In genomic region chr17:27569257-27569722, GRCh38 we compare ENCODE assay signal across 8 cellular contexts.
DNase-seq lines count a peak whose midpoint lies in the region; ATAC-seq and TF ChIP-seq lines count a peak whose summit lies in the region.

No MANE protein-coding gene starts in this region.

- peaks cover 10% of the 10 kb centered on the region for H3K27me3 Mint-ChIP-seq in glutamatergic neuron (ENCODE audit: unreplicated experiment)

- no peak overlapping the region for H3K4me3 Mint-ChIP-seq in glutamatergic neuron (ENCODE audit: unreplicated experiment)

- H3K4me1 Mint-ChIP-seq in glutamatergic neuron (ENCODE audit: low read depth, unreplicated experiment) = peaks cover 47% of the 10 kb centered on the region

- DNase-seq in NK-92 treated with Interleukin-12 subunit alpha and Interleukin-12 subunit beta, amount 100 ng/mL, for 24 hours (lab: John Stamatoyannopoulos, UW) = peak; percentile 94
- no peak for DNase-seq in NK-92 (lab: John Stamatoyannopoulos, UW; ENCODE audit: unreplicated experiment)
- peak; percentile 27 for DNase-seq in LoVo (ENCODE audit: low spot score)
- DNase-seq in activated CD8-positive, alpha-beta memory T cell treated with anti-CD3 and anti-CD28 coated beads, Interleukin-2, amount 50 U/mL, for 48 hours = peak; percentile 82
- peak; percentile 45 for DNase-seq in glutamatergic neuron
- DNase-seq in stimulated activated CD4-positive, alpha-beta T cell treated with anti-CD3 and anti-CD28 coated beads, Interleukin-1b, Interleukin-23, amount 100 ng/mL, for 4 hours (ENCODE audit: low read depth in 2 of 2) = peak; percentile 17 to 38
- no peak for DNase-seq in DMS153 (lab: John Stamatoyannopoulos, UW)

- peak overlapping the region; percentile 48 for H3K27ac Mint-ChIP-seq in glutamatergic neuron (ENCODE audit: unreplicated experiment)

- no peak for ATAC-seq in GM18519 (IDR thresholded peaks at IDR 0.05; ENCODE audit: low FRiP score, unreplicated experiment)

- peaks cover 22% of the 10 kb centered on the region for H3K9me3 Mint-ChIP-seq in glutamatergic neuron (ENCODE audit: unreplicated experiment)

- no peaks in the 10 kb centered on the region for H3K36me3 Mint-ChIP-seq in glutamatergic neuron (ENCODE audit: unreplicated experiment)

- peak; percentile 57 for TF ChIP-seq CTCF in glutamatergic neuron (IDR thresholded peaks at IDR 0.05; ENCODE audit: partially characterized antibody, unreplicated experiment)

Comparison
In these comparisons a context has a peak if more than half of its experiments do, and no peak if none do; other contexts are left out.
1. DNase-seq: peak in NK-92 treated with Interleukin-12 subunit alpha and Interleukin-12 subunit beta, amount 100 ng/mL, for 24 hours (single experiment), LoVo (single experiment), activated CD8-positive, alpha-beta memory T cell treated with anti-CD3 and anti-CD28 coated beads, Interleukin-2, amount 50 U/mL, for 48 hours (single experiment), glutamatergic neuron (single experiment) and stimulated activated CD4-positive, alpha-beta T cell treated with anti-CD3 and anti-CD28 coated beads, Interleukin-1b, Interleukin-23, amount 100 ng/mL, for 4 hours (2 of 2); none in NK-92 (single experiment) and DMS153 (single experiment).